ENCODE assay signal across 8 cellular contexts in the genomic region with DNA sequence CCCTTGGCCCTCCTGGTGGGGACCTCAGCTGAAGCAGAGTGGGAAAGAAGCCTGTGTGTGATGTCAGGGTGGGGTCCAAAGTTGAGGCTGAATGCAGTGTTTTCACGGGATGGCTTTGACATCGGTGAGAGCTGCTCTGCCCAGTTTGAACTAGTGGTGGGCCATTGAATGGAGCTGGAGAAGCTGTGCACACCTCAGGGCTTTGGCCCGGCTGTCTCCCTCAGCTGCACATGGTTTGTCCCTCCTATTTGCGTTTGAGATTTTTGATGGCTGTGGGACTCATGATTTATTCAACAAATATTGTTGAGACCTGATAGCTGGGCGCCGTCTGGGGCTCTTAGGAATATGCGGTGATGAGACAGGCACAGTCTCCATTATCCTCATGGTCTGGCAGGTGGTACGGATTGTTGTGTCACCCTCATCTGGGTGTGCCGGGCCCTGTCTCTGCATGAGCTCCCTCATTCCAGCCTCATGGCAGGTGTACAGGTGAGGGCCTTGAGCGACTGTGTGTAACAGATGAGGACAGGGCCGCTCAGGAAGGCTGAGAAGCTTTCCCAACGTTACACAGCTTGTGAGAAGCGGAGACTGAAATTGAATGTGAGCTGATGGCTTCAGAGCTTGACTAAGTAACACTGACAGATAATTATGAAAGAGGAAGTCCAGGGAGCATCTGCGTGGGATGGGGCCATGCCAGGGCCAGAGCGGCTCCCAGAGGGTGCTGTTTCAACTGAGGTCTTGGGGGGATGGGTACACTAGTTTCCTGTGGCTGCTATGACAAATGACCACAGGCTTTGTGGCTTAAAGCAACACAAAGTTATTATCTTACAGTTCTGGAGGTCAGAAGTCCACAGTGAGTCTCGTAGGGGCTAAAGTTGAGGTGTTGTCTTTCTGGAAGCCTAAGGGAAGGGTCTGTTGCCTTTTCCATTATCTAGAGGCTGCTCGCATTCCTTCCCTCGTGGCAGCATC.
DNase-seq lines count a peak whose midpoint lies in the region; ATAC-seq and TF ChIP-seq lines count a peak whose summit lies in the region.

No MANE protein-coding gene starts in this region.

- TF ChIP-seq CTCF in GM10266 (IDR thresholded peaks at IDR 0.05; ENCODE audit: control insufficient read depth, insufficient read depth, low read depth, missing control alignments), result peak; percentile 15

- ATAC-seq in GM19452 (IDR thresholded peaks at IDR 0.05; ENCODE audit: unreplicated experiment), result peak; percentile 87
- peak; percentile 90 for ATAC-seq in HG03432 (IDR thresholded peaks at IDR 0.05; ENCODE audit: unreplicated experiment)

- DNase-seq in GM10266 (ENCODE audit: extremely low spot score) (peak; percentile 94), SW480 (ENCODE audit: low spot score) (peak; percentile 73), hippocampal formation (lab: John Stamatoyannopoulos, UW) (peak; percentile 28 to 37), substantia nigra (lab: John Stamatoyannopoulos, UW) (peak in 19 of 49 donors; percentile 11 to 71 (median 45)), cortex of kidney (lab: John Stamatoyannopoulos, UW) (no peak), DMS79 (lab: John Stamatoyannopoulos, UW) (no peak)

- peak overlapping the region; percentile 44 for H3K27ac ChIP-seq in substantia nigra (ENCODE audit: low read depth, low read length, poor library complexity, severe bottlenecking)

Comparison
In these comparisons a context has a peak if more than half of its experiments do, and no peak if none do; other contexts are left out.
1. DNase-seq: peak in GM10266 (single experiment), SW480 (single experiment) and hippocampal formation (2 of 2); none in cortex of kidney (single experiment) and DMS79 (single experiment).